ENCODE assay signal across 1 cellular context in genomic region chr9:105722099-105722498, GRCh38.
TF ChIP-seq lines count a peak whose summit lies in the region.

No MANE protein-coding gene starts in this region.

TF ChIP-seq in GM23338, 12 proteins besides CTCF, POLR2A, EP300 and RAD21 (continued from another document):
- TF ChIP-seq ZNF331 (CRISPR knock-in tag; IDR thresholded peaks at IDR 0.05; ENCODE audit: low read depth) (no peak), EZH2phosphoT487 (IDR thresholded peaks at IDR 0.05; ENCODE audit: unreplicated experiment) (no peak), CREB1 (CRISPR knock-in tag; IDR thresholded peaks at IDR 0.05; ENCODE audit: low read depth) (no peak), EZH2 (IDR thresholded peaks at IDR 0.05; ENCODE audit: low read depth, unreplicated experiment) (no peak), ETS1 (IDR thresholded peaks at IDR 0.05) (no peak), ZNF114 (CRISPR knock-in tag; IDR thresholded peaks at IDR 0.05) (no peak), STAT1 (IDR thresholded peaks at IDR 0.05; ENCODE audit: unreplicated experiment) (no peak)
- TF ChIP-seq, protein P1, sequence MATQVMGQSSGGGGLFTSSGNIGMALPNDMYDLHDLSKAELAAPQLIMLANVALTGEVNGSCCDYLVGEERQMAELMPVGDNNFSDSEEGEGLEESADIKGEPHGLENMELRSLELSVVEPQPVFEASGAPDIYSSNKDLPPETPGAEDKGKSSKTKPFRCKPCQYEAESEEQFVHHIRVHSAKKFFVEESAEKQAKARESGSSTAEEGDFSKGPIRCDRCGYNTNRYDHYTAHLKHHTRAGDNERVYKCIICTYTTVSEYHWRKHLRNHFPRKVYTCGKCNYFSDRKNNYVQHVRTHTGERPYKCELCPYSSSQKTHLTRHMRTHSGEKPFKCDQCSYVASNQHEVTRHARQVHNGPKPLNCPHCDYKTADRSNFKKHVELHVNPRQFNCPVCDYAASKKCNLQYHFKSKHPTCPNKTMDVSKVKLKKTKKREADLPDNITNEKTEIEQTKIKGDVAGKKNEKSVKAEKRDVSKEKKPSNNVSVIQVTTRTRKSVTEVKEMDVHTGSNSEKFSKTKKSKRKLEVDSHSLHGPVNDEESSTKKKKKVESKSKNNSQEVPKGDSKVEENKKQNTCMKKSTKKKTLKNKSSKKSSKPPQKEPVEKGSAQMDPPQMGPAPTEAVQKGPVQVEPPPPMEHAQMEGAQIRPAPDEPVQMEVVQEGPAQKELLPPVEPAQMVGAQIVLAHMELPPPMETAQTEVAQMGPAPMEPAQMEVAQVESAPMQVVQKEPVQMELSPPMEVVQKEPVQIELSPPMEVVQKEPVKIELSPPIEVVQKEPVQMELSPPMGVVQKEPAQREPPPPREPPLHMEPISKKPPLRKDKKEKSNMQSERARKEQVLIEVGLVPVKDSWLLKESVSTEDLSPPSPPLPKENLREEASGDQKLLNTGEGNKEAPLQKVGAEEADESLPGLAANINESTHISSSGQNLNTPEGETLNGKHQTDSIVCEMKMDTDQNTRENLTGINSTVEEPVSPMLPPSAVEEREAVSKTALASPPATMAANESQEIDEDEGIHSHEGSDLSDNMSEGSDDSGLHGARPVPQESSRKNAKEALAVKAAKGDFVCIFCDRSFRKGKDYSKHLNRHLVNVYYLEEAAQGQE (IDR thresholded peaks at IDR 0.05; ENCODE audit: unreplicated experiment) = no peak
- TF ChIP-seq, protein P2, sequence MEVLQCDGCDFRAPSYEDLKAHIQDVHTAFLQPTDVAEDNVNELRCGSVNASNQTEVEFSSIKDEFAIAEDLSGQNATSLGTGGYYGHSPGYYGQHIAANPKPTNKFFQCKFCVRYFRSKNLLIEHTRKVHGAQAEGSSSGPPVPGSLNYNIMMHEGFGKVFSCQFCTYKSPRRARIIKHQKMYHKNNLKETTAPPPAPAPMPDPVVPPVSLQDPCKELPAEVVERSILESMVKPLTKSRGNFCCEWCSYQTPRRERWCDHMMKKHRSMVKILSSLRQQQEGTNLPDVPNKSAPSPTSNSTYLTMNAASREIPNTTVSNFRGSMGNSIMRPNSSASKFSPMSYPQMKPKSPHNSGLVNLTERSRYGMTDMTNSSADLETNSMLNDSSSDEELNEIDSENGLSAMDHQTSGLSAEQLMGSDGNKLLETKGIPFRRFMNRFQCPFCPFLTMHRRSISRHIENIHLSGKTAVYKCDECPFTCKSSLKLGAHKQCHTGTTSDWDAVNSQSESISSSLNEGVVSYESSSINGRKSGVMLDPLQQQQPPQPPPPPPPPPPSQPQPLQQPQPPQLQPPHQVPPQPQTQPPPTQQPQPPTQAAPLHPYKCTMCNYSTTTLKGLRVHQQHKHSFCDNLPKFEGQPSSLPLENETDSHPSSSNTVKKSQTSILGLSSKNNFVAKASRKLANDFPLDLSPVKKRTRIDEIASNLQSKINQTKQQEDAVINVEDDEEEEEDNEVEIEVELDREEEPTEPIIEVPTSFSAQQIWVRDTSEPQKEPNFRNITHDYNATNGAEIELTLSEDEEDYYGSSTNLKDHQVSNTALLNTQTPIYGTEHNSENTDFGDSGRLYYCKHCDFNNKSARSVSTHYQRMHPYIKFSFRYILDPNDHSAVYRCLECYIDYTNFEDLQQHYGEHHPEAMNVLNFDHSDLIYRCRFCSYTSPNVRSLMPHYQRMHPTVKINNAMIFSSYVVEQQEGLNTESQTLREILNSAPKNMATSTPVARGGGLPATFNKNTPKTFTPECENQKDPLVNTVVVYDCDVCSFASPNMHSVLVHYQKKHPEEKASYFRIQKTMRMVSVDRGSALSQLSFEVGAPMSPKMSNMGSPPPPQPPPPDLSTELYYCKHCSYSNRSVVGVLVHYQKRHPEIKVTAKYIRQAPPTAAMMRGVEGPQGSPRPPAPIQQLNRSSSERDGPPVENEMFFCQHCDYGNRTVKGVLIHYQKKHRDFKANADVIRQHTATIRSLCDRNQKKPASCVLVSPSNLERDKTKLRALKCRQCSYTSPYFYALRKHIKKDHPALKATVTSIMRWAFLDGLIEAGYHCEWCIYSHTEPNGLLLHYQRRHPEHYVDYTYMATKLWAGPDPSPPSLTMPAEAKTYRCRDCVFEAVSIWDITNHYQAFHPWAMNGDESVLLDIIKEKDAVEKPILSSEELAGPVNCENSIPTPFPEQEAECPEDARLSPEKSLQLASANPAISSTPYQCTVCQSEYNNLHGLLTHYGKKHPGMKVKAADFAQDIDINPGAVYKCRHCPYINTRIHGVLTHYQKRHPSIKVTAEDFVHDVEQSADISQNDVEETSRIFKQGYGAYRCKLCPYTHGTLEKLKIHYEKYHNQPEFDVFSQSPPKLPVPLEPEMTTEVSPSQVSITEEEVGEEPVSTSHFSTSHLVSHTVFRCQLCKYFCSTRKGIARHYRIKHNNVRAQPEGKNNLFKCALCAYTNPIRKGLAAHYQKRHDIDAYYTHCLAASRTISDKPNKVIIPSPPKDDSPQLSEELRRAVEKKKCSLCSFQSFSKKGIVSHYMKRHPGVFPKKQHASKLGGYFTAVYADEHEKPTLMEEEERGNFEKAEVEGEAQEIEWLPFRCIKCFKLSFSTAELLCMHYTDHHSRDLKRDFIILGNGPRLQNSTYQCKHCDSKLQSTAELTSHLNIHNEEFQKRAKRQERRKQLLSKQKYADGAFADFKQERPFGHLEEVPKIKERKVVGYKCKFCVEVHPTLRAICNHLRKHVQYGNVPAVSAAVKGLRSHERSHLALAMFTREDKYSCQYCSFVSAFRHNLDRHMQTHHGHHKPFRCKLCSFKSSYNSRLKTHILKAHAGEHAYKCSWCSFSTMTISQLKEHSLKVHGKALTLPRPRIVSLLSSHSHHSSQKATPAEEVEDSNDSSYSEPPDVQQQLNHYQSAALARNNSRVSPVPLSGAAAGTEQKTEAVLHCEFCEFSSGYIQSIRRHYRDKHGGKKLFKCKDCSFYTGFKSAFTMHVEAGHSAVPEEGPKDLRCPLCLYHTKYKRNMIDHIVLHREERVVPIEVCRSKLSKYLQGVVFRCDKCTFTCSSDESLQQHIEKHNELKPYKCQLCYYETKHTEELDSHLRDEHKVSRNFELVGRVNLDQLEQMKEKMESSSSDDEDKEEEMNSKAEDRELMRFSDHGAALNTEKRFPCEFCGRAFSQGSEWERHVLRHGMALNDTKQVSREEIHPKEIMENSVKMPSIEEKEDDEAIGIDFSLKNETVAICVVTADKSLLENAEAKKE (CRISPR knock-in tag; IDR thresholded peaks at IDR 0.05) = no peak
